Comparison of ENCODE assay signal across 18 cellular contexts in the genomic region with DNA sequence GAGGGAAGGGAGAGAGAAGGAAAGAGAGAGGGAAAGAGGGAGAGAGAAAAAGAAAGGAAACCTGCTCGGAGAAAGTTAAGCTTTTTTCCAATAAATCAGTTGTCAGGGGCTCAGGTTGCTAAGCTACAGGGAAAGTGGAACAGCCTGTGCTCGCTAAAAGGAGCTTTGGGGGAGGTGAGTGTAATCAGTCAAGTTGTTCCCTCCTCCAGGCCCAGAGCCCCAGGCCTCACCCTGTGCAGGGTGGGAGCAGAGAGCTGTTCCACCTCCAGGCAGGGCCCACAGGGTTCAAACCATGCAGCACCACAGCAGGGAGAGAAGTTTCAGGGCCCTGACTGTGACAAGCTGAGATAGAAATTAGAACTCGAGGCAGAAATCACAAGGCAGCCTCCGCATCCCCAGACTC. TPM values are rescaled to one million over a fixed set of nuclear protein-coding genes. Genes with fewer than 3 reads are reported as not detected.
DNase-seq lines count a peak whose midpoint lies in the region; ATAC-seq, FAIRE-seq and TF ChIP-seq lines count a peak whose summit lies in the region.
"Had no signal": no experiment of that assay in that cellular context is flagged by ENCODE, and none has a peak within 500 bp of the region (broad histone marks: within the 10 kb centered on the region; RNA-seq: fewer than 3 reads in every experiment).

No MANE protein-coding gene starts in this region.

- DNase-seq in HAP-1 (ENCODE audit: low spot score in 2 of 2) (peak; percentile 41 to 45), left kidney (ENCODE audit: low read depth, low spot score) (peak; percentile 95), prostate gland (ENCODE audit: low spot score) (peak; percentile 21), endothelial cell (ENCODE audit: low spot score) (no peak), GM19239 (ENCODE audit: insufficient read length, low spot score) (no peak)
- DNase-seq in activated T-helper 1 cell treated with anti-CD3 and anti-CD28 coated beads, Interleukin-12 subunit alpha, Interleukin-12 subunit beta, Interleukin-2, Interleukin-4 antibody, amounts not matched to agents 30 ng/mL and 10 ng/mL and 1 ng/mL, durations not matched to agents 14 hours and 24 hours and 36 hours (ENCODE audit: low spot score): no peak
- DNase-seq: activated CD4-positive, alpha-beta T cell treated with anti-CD3 and anti-CD28 coated beads for 1 hour; activated T-cell treated with anti-CD3 and anti-CD28 coated beads for 4 hours; adrenal gland; BE2C; NCI-H1092; NCI-H446 treated with DMSO at 0.1 percent for 48 hours; Peyer's patch; psoas muscle; SW 1271; transverse colon had no signal

- no peak for ATAC-seq in HG03457 (IDR thresholded peaks at IDR 0.05; ENCODE audit: unreplicated experiment)
- ATAC-seq in HG03159 (IDR thresholded peaks at IDR 0.05; ENCODE audit: unreplicated experiment): no peak
- ATAC-seq: psoas muscle had no signal

- in situ Hi-C loops in HAP-1 (cut with MboI; ENCODE audit: low sequenced_read_pairs): no loop called here

- H3K27me3 ChIP-seq in HAP-1 (ENCODE audit: low read depth) (no peaks in the 10 kb centered on the region), prostate gland (replicated peaks; ENCODE audit: insufficient read depth) (no peaks in the 10 kb centered on the region)
- H3K27me3 ChIP-seq: adrenal gland, BE2C, Peyer's patch, transverse colon had no signal

- 28% methylated on average over 4 of the region's 4 CpGs for WGBS in prostate gland

- H3K36me3 Mint-ChIP-seq in activated T-helper 1 cell treated with anti-CD3 and anti-CD28 coated beads, Interleukin-12 subunit alpha, Interleukin-12 subunit beta, Interleukin-2, Interleukin-4 antibody, amounts not matched to agents 30 ng/mL and 10 ng/mL and 1 ng/mL, durations not matched to agents 14 hours and 24 hours and 36 hours (ENCODE audit: low read depth): no peaks in the 10 kb centered on the region
- no peaks in the 10 kb centered on the region for H3K36me3 Mint-ChIP-seq in endothelial cell (ENCODE audit: low read depth, unreplicated experiment)

- peaks cover 8% of the 10 kb centered on the region; the same call in 1 of the 2 replicates for H3K4me1 ChIP-seq in HAP-1
- H3K4me1 ChIP-seq in prostate gland (replicated peaks): peaks cover 3% of the 10 kb centered on the region
- H3K4me1 ChIP-seq: Peyer's patch had no signal

- H3K27ac Mint-ChIP-seq in activated T-helper 1 cell treated with anti-CD3 and anti-CD28 coated beads, Interleukin-12 subunit alpha, Interleukin-12 subunit beta, Interleukin-2, Interleukin-4 antibody, amounts not matched to agents 30 ng/mL and 10 ng/mL and 1 ng/mL, durations not matched to agents 14 hours and 24 hours and 36 hours: peak overlapping the region; percentile 35
- H3K27ac Mint-ChIP-seq in endothelial cell (ENCODE audit: unreplicated experiment): no peak overlapping the region

- no peaks in the 10 kb centered on the region for H3K9me3 ChIP-seq in HAP-1
- no peaks in the 10 kb centered on the region for H3K9me3 ChIP-seq in prostate gland
- H3K9me3 ChIP-seq: adrenal gland, BE2C, Peyer's patch, psoas muscle, transverse colon had no signal

- H3K4me3 ChIP-seq in HAP-1: no peak overlapping the region
- H3K4me3 ChIP-seq in prostate gland: no peak overlapping the region
- H3K4me3 ChIP-seq: adrenal gland, Peyer's patch, psoas muscle, transverse colon had no signal

- H3K36me3 ChIP-seq in HAP-1 (replicated peaks): no peaks in the 10 kb centered on the region
- no peaks in the 10 kb centered on the region for H3K36me3 ChIP-seq in prostate gland
- H3K36me3 ChIP-seq: adrenal gland, BE2C, Peyer's patch, transverse colon had no signal

- H3K27ac ChIP-seq in prostate gland: peak overlapping the region; percentile 48 to 54
- H3K27ac ChIP-seq: psoas muscle had no signal

- intact Hi-C loops in activated T-helper 1 cell treated with anti-CD3 and anti-CD28 coated beads, Interleukin-12 subunit alpha, Interleukin-12 subunit beta, Interleukin-2, Interleukin-4 antibody, amounts not matched to agents 30 ng/mL and 10 ng/mL and 1 ng/mL, durations not matched to agents 14 hours and 24 hours and 36 hours (cut with micrococcal nuclease): no loop called here
- intact Hi-C loops in prostate gland (cut with DNase I): loop anchor here (10.0 kb wide), 1 partner anchor 50 kb away; no protein-coding TSS in a partner anchor

- no peaks in the 10 kb centered on the region for H3K27me3 Mint-ChIP-seq in activated T-helper 1 cell treated with anti-CD3 and anti-CD28 coated beads, Interleukin-12 subunit alpha, Interleukin-12 subunit beta, Interleukin-2, Interleukin-4 antibody, amounts not matched to agents 30 ng/mL and 10 ng/mL and 1 ng/mL, durations not matched to agents 14 hours and 24 hours and 36 hours (ENCODE audit: insufficient read depth)
- peaks cover 3% of the 10 kb centered on the region for H3K27me3 Mint-ChIP-seq in endothelial cell (ENCODE audit: unreplicated experiment)

- no peaks in the 10 kb centered on the region for H3K4me1 Mint-ChIP-seq in activated T-helper 1 cell treated with anti-CD3 and anti-CD28 coated beads, Interleukin-12 subunit alpha, Interleukin-12 subunit beta, Interleukin-2, Interleukin-4 antibody, amounts not matched to agents 30 ng/mL and 10 ng/mL and 1 ng/mL, durations not matched to agents 14 hours and 24 hours and 36 hours (ENCODE audit: low read depth)
- peaks cover 18% of the 10 kb centered on the region for H3K4me1 Mint-ChIP-seq in endothelial cell (ENCODE audit: unreplicated experiment)

- no peak overlapping the region for H3K4me3 Mint-ChIP-seq in activated T-helper 1 cell treated with anti-CD3 and anti-CD28 coated beads, Interleukin-12 subunit alpha, Interleukin-12 subunit beta, Interleukin-2, Interleukin-4 antibody, amounts not matched to agents 30 ng/mL and 10 ng/mL and 1 ng/mL, durations not matched to agents 14 hours and 24 hours and 36 hours
- no peak overlapping the region for H3K4me3 Mint-ChIP-seq in endothelial cell (ENCODE audit: unreplicated experiment)

- no peaks in the 10 kb centered on the region for H3K9me3 Mint-ChIP-seq in activated T-helper 1 cell treated with anti-CD3 and anti-CD28 coated beads, Interleukin-12 subunit alpha, Interleukin-12 subunit beta, Interleukin-2, Interleukin-4 antibody, amounts not matched to agents 30 ng/mL and 10 ng/mL and 1 ng/mL, durations not matched to agents 14 hours and 24 hours and 36 hours
- H3K9me3 Mint-ChIP-seq in endothelial cell (ENCODE audit: unreplicated experiment): no peaks in the 10 kb centered on the region

- TF ChIP-seq CTCF in prostate gland (IDR thresholded peaks at IDR 0.05): no peak
- TF ChIP-seq CTCF in endothelial cell (IDR thresholded peaks at IDR 0.05; ENCODE audit: unreplicated experiment): no peak

- no peak for TF ChIP-seq POLR2A in prostate gland (IDR thresholded peaks at IDR 0.05)

- FAIRE-seq in GM19239 (lab: Jason Lieb, UNC): no peak

RNA-seq across cellular contexts. Expression of gene PPP1CB, which starts 56.4 kb away (rescaled TPM):
- total RNA-seq in activated T-helper 1 cell treated with anti-CD3 and anti-CD28 coated beads, Interleukin-12 subunit alpha, Interleukin-12 subunit beta, Interleukin-2, Interleukin-4 antibody, amounts not matched to agents 30 ng/mL and 10 ng/mL and 1 ng/mL, durations not matched to agents 14 hours and 24 hours and 36 hours: 262 and 268 TPM in 2 replicates
- total RNA-seq in prostate gland: 100 to 1,000 TPM; 177 to 260 TPM
- total RNA-seq in endothelial cell (ENCODE audit: unreplicated experiment): 125 TPM

Comparison
In these comparisons a context has a peak if more than half of its experiments do, and no peak if none do; other contexts are left out.
1. DNase-seq: peak in HAP-1 (2 of 2), left kidney (single experiment) and prostate gland (single experiment); none in activated T-helper 1 cell treated with anti-CD3 and anti-CD28 coated beads, Interleukin-12 subunit alpha, Interleukin-12 subunit beta, Interleukin-2, Interleukin-4 antibody, amounts not matched to agents 30 ng/mL and 10 ng/mL and 1 ng/mL, durations not matched to agents 14 hours and 24 hours and 36 hours (single experiment), endothelial cell (single experiment) and GM19239 (single experiment).